In genomic region chr16:21645261-21645721, GRCh38 we compare ENCODE assay signal across 8 cellular contexts. TPM values are rescaled to one million over a fixed set of nuclear protein-coding genes. Genes with fewer than 3 reads are reported as not detected.
DNase-seq lines count a peak whose midpoint lies in the region; TF ChIP-seq lines count a peak whose summit lies in the region.

No MANE protein-coding gene starts in this region.

- no peaks in the 10 kb centered on the region for H3K9me3 Mint-ChIP-seq in activated CD4-positive, alpha-beta T cell treated with anti-CD3 and anti-CD28 coated beads, Interleukin-2, amount 10 ng/mL, durations not matched to agents 7 days and 5 days

- no peak overlapping the region for H4K91ac ChIP-seq in neuronal stem cell (ENCODE audit: low read depth, low read length, poor library complexity)

- CTCF ChIA-PET in A673 (lab: Charles Lee) (no interaction called here), HEK293 (lab: Yijun Ruan, JAX) (interaction anchor here (0.6 to 1.9 kb wide), 3 partner anchors 12 to 61 kb away, joined by 4 to 14 read pairs (median 4); no protein-coding TSS in a partner anchor)
- CTCF ChIA-PET in activated CD4-positive, alpha-beta T cell treated with anti-CD3 and anti-CD28 coated beads, Interleukin-2, amount 10 ng/mL, durations not matched to agents 7 days and 5 days (lab: Charles Lee): interaction anchor here (0.6 to 1.5 kb wide), 7 partner anchors 16 to 544 kb away, joined by 3 to 5 read pairs (median 4); no protein-coding TSS in a partner anchor

- H2AK5ac ChIP-seq in neuronal stem cell (ENCODE audit: low read depth, low read length): no peak overlapping the region

- no peak overlapping the region for H3K14ac ChIP-seq in neuronal stem cell (ENCODE audit: low read length)

- POLR2A ChIA-PET in A673 (lab: Charles Lee; ENCODE audit: low non-redundant PET) (no interaction called here), HEK293 (lab: Yijun Ruan, JAX) (no interaction called here)
- POLR2A ChIA-PET in activated CD4-positive, alpha-beta T cell treated with anti-CD3 and anti-CD28 coated beads, Interleukin-2, amount 10 ng/mL, durations not matched to agents 7 days and 5 days (lab: Charles Lee): interaction anchor here (0.6 kb wide), 2 partner anchors 51 to 65 kb away, joined by 3 read pairs; no protein-coding TSS in a partner anchor

- no peak overlapping the region for H2BK5ac ChIP-seq in neuronal stem cell (ENCODE audit: low read length)

- H3K79me1 ChIP-seq in neuronal stem cell (ENCODE audit: low read depth, low read length): no peaks in the 10 kb centered on the region

- intact Hi-C loops in A673 (cut with micrococcal nuclease; ENCODE audit: unreplicated experiment) (no loop called here), esophagus squamous epithelium (cut with DNase I) (no loop called here)

- no peak overlapping the region for H2BK15ac ChIP-seq in neuronal stem cell (ENCODE audit: low read length)

- H3K4me3 ChIP-seq in A673 (ENCODE audit: low read depth, low read length, poor library complexity, severe bottlenecking) (no peak overlapping the region), HEK293 (ENCODE audit: low read depth, low read length) (no peak overlapping the region), esophagus squamous epithelium (peak overlapping the region in 3 of 4 donors; percentile 16 to 41 (median 18)), neuronal stem cell (ENCODE audit: low read length in 2 of 2) (no peak overlapping the region)

- H3K36me3 ChIP-seq in A673 (ENCODE audit: insufficient read depth, low read length, poor library complexity, severe bottlenecking) (peaks cover 3% of the 10 kb centered on the region), HEK293 (ENCODE audit: control insufficient read depth in 2 of 2, insufficient read depth in 1 of 2, low read length in 2 of 2) (peaks cover 0 to 5% of the 10 kb centered on the region in 2 experiments; a peak in 1 of 3 replicates), esophagus squamous epithelium (peaks cover 0 to 22% (median 0%) of the 10 kb centered on the region in 3 donors), neuronal stem cell (replicated peaks in 1 of 2; ENCODE audit: control insufficient read depth in 2 of 2, insufficient read depth in 2 of 2, low read length in 2 of 2) (peaks cover 2 to 48% of the 10 kb centered on the region in 2 donors)

- H3K9ac ChIP-seq in neuronal stem cell (ENCODE audit: low read depth, low read length, poor library complexity): no peak overlapping the region

- peaks cover 3% of the 10 kb centered on the region for H3K36me3 Mint-ChIP-seq in activated CD4-positive, alpha-beta T cell treated with anti-CD3 and anti-CD28 coated beads, Interleukin-2, amount 10 ng/mL, durations not matched to agents 7 days and 5 days (ENCODE audit: low read depth)

- H3K27me3 ChIP-seq in A673 (replicated peaks; ENCODE audit: insufficient read depth, low read depth, low read length, poor library complexity): no peaks in the 10 kb centered on the region
- H3K27me3 ChIP-seq in esophagus squamous epithelium: no peaks in the 10 kb centered on the region
- no peaks in the 10 kb centered on the region for H3K27me3 ChIP-seq in neuronal stem cell (ENCODE audit: control insufficient read depth in 3 of 3, insufficient read depth in 3 of 3, low read depth in 1 of 3, low read length in 3 of 3)

- H3K4me1 Mint-ChIP-seq in activated CD4-positive, alpha-beta T cell treated with anti-CD3 and anti-CD28 coated beads, Interleukin-2, amount 10 ng/mL, durations not matched to agents 7 days and 5 days: peaks cover 56% of the 10 kb centered on the region

- H3K18ac ChIP-seq in neuronal stem cell (ENCODE audit: low read length): no peak overlapping the region

- peak overlapping the region; percentile 95 for H3K27ac Mint-ChIP-seq in activated CD4-positive, alpha-beta T cell treated with anti-CD3 and anti-CD28 coated beads, Interleukin-2, amount 10 ng/mL, durations not matched to agents 7 days and 5 days

- no peak overlapping the region for H4K8ac ChIP-seq in neuronal stem cell (ENCODE audit: low read depth, low read length)

- H2AFZ ChIP-seq in neuronal stem cell (ENCODE audit: low read length): no peak overlapping the region

- H2BK120ac ChIP-seq in neuronal stem cell (ENCODE audit: low read depth, low read length): no peak overlapping the region

- H3K27ac ChIP-seq in A673 (ENCODE audit: low read depth, low read length, poor library complexity, severe bottlenecking) (peak overlapping the region; percentile 35), HEK293 (ENCODE audit: extremely low read depth, low read depth, low read length) (no peak overlapping the region), esophagus squamous epithelium (peak overlapping the region in 3 of 4 donors; percentile 17 to 58 (median 24)), neuronal stem cell (replicated peaks; ENCODE audit: low read length) (no peak overlapping the region)

- no peak overlapping the region for H3K23ac ChIP-seq in neuronal stem cell (ENCODE audit: low read depth, low read length, poor library complexity)

- DNase-seq in A673 (ENCODE audit: low spot score) (no peak), esophagus squamous epithelium (lab: John Stamatoyannopoulos, UW) (no peak), neuronal stem cell (ENCODE audit: low spot score) (no peak), SW480 (ENCODE audit: low spot score) (no peak), NCI-H1930 (lab: John Stamatoyannopoulos, UW) (no peak)
- DNase-seq in activated CD4-positive, alpha-beta T cell treated with anti-CD3 and anti-CD28 coated beads, Interleukin-2, amount 10 ng/mL, durations not matched to agents 7 days and 5 days: peak; percentile 35
- peak; percentile 28 for DNase-seq in stimulated activated CD4-positive, alpha-beta T cell treated with anti-CD3 and anti-CD28 coated beads, Interleukin-4, amount 100 ng/mL, for 24 hours

- WGBS in esophagus squamous epithelium, 2 donors: 57 to 83% methylated on average over 6 to 8 of the region's 9 CpGs
- no CpG with 5 or more reads among the region's 9 CpGs for WGBS in neuronal stem cell (ENCODE audit: extremely low coverage in 2 of 2, insufficient read length in 2 of 2, insufficient replicate concordance in 1 of 2), 2 donors

- no peaks in the 10 kb centered on the region for H3K27me3 Mint-ChIP-seq in activated CD4-positive, alpha-beta T cell treated with anti-CD3 and anti-CD28 coated beads, Interleukin-2, amount 10 ng/mL, durations not matched to agents 7 days and 5 days

- no peaks in the 10 kb centered on the region for H3K9me3 ChIP-seq in A673 (ENCODE audit: low read depth, low read length, poor library complexity, severe bottlenecking)
- no peaks in the 10 kb centered on the region for H3K9me3 ChIP-seq in HEK293 (ENCODE audit: control insufficient read depth, insufficient read depth, low read depth, low read length)
- no peaks in the 10 kb centered on the region for H3K9me3 ChIP-seq in esophagus squamous epithelium
- H3K9me3 ChIP-seq in neuronal stem cell (replicated peaks in 1 of 2; ENCODE audit: control insufficient read depth in 2 of 2, insufficient read depth in 1 of 2, low read depth in 1 of 2, low read length in 2 of 2): no peaks in the 10 kb centered on the region

- H3K4me2 ChIP-seq in neuronal stem cell (ENCODE audit: insufficient read depth, low read length, poor library complexity, severe bottlenecking): no peak overlapping the region

- H3K4ac ChIP-seq in neuronal stem cell (ENCODE audit: low read length): no peak overlapping the region

- H3K4me1 ChIP-seq in A673 (ENCODE audit: insufficient read depth, low read length, poor library complexity, severe bottlenecking): peaks cover 9% of the 10 kb centered on the region
- no peaks in the 10 kb centered on the region for H3K4me1 ChIP-seq in HEK293 (ENCODE audit: control insufficient read depth, insufficient read depth, low read length)
- H3K4me1 ChIP-seq in esophagus squamous epithelium: peaks cover 0 to 67% (median 10%) of the 10 kb centered on the region in 3 donors
- H3K4me1 ChIP-seq in neuronal stem cell (ENCODE audit: control insufficient read depth in 2 of 2, insufficient read depth in 1 of 2, low read depth in 1 of 2, low read length in 2 of 2): no peaks in the 10 kb centered on the region

- TF ChIP-seq CTCF in A673 (conservative IDR thresholded peaks at IDR 0.05; ENCODE audit: low read depth, low read length) (no peak), HEK293 (tag by site-specific recombination; IDR thresholded peaks at IDR 0.05) (no peak), esophagus squamous epithelium (IDR thresholded peaks at IDR 0.05) (no peak)

- no peak for TF ChIP-seq POLR2A in esophagus squamous epithelium (IDR thresholded peaks at IDR 0.05)

- H2BK12ac ChIP-seq in neuronal stem cell (ENCODE audit: low read length): no peak overlapping the region

- H3K4me3 Mint-ChIP-seq in activated CD4-positive, alpha-beta T cell treated with anti-CD3 and anti-CD28 coated beads, Interleukin-2, amount 10 ng/mL, durations not matched to agents 7 days and 5 days: peak overlapping the region; percentile 76

- BruUV-seq in A673 (replicated peaks; lab: Mats Ljungman, UMichigan): no TSS peak

TF ChIP-seq in HEK293, 187 proteins besides CTCF, POLR2A, EP300 and RAD21:
- TF ChIP-seq PRDM1 (tag by site-specific recombination; IDR thresholded peaks at IDR 0.05) (peak; percentile 85), HOXC10 (CRISPR knock-in tag; IDR thresholded peaks at IDR 0.05) (no peak)

RNA-seq across cellular contexts. Expression of gene IGSF6, which starts 7.1 kb away (rescaled TPM):
- total RNA-seq in A673 (2021): not detected in 2 replicates
- under 1 TPM; 0.15 to 0.25 TPM for total RNA-seq in activated CD4-positive, alpha-beta T cell treated with anti-CD3 and anti-CD28 coated beads, Interleukin-2, amount 10 ng/mL, durations not matched to agents 7 days and 5 days
- 1 to 10 TPM in 2 of 4 donors, under 1 TPM in 2; 0.18 to 3.6 (median 1.3) TPM for total RNA-seq in esophagus squamous epithelium
- not detected for polyA plus RNA-seq in neuronal stem cell (2013, experiment 1 of 2)
- polyA plus RNA-seq in neuronal stem cell (2013, experiment 2 of 2): not detected

RNA-seq across cellular contexts. Expression of gene OTOA, which starts 18.5 kb away (rescaled TPM):
- total RNA-seq in A673 (2021) (0.13 TPM in 1 of 2 replicates, not detected in the other), esophagus squamous epithelium (under 1 TPM in 2 of 4 donors, not detected in 2; 0.11 to 0.38 TPM)
- total RNA-seq in activated CD4-positive, alpha-beta T cell treated with anti-CD3 and anti-CD28 coated beads, Interleukin-2, amount 10 ng/mL, durations not matched to agents 7 days and 5 days: under 1 TPM in 1 of 2 experiments, not detected in 1; 0.17 TPM
- polyA plus RNA-seq in neuronal stem cell (2013, experiment 1 of 2): 1.8 TPM
- polyA plus RNA-seq in neuronal stem cell (2013, experiment 2 of 2): 2.1 TPM

RNA-seq across cellular contexts. Expression of gene METTL9, which starts 45.9 kb away (rescaled TPM):
- 145 and 151 TPM in 2 replicates for total RNA-seq in A673 (2021)
- 10 to 100 TPM; 82.1 to 87.1 TPM for total RNA-seq in activated CD4-positive, alpha-beta T cell treated with anti-CD3 and anti-CD28 coated beads, Interleukin-2, amount 10 ng/mL, durations not matched to agents 7 days and 5 days
- total RNA-seq in esophagus squamous epithelium: 100 to 1,000 TPM in 3 of 4 donors, 10 to 100 TPM in 1; 82.3 to 169 (median 140) TPM
- 168 TPM for polyA plus RNA-seq in neuronal stem cell (2013, experiment 1 of 2)
- polyA plus RNA-seq in neuronal stem cell (2013, experiment 2 of 2): 167 TPM

Comparison
In these comparisons a context has a peak if more than half of its experiments do, and no peak if none do; other contexts are left out.
1. DNase-seq: peak in activated CD4-positive, alpha-beta T cell treated with anti-CD3 and anti-CD28 coated beads, Interleukin-2, amount 10 ng/mL, durations not matched to agents 7 days and 5 days (single experiment) and stimulated activated CD4-positive, alpha-beta T cell treated with anti-CD3 and anti-CD28 coated beads, Interleukin-4, amount 100 ng/mL, for 24 hours (single experiment); none in A673 (single experiment), esophagus squamous epithelium (single experiment), neuronal stem cell (single experiment), SW480 (single experiment) and NCI-H1930 (0 of 2).
2. H3K27ac ChIP-seq: peak in A673 (single experiment) and esophagus squamous epithelium (3 of 4); none in HEK293 (single experiment) and neuronal stem cell (single experiment).
3. H3K4me3 ChIP-seq: peak in esophagus squamous epithelium (3 of 4); none in A673 (single experiment), HEK293 (single experiment) and neuronal stem cell (0 of 2).